11 cellular contexts compared by ENCODE assay signal in the genomic region with DNA sequence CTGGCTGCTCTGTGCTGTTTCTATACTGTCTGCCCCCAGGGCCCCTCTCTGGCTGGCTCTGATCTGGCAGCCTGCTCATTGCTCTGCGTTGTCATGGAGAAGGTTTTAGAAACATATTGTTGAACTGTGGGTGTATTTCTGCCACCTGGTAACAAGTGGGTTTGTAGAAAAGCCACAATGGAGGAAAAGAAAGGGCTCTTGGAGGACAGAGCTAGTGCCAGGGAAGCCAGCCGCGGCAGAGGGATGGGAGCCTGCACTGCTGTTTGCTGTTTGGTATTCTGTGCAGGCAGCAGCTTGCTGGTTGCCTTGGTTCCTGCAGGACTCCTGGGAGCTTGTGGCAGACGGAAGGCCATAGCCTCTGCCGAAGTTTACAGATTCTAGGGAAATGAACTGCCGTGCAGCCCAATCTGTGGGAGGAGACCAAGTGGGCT. TPM values are rescaled to one million over a fixed set of nuclear protein-coding genes. Genes with fewer than 3 reads are reported as not detected.
DNase-seq lines count a peak whose midpoint lies in the region; ATAC-seq and TF ChIP-seq lines count a peak whose summit lies in the region.
"Had no signal": no experiment of that assay in that cellular context is flagged by ENCODE, and none has a peak within 500 bp of the region (broad histone marks: within the 10 kb centered on the region; RNA-seq: fewer than 3 reads in every experiment).

No MANE protein-coding gene starts in this region.

- H3K9me3 ChIP-seq in Karpas-422 (ENCODE audit: low read length) (no peaks in the 10 kb centered on the region), prostate gland (no peaks in the 10 kb centered on the region)

- 16% methylated on average over 6 of the region's 6 CpGs for WGBS in prostate gland

- H3K9ac ChIP-seq in Karpas-422 (ENCODE audit: low read length): no peak overlapping the region; the same call in 1 of the 2 replicates

- H3K27ac ChIP-seq in Karpas-422 (ENCODE audit: low read length) (no peak overlapping the region), prostate gland (no peak overlapping the region)

- H3K79me2 ChIP-seq in Karpas-422 (ENCODE audit: low read length): no peaks in the 10 kb centered on the region

- H3K27me3 ChIP-seq in Karpas-422 (ENCODE audit: low read length): no peaks in the 10 kb centered on the region
- no peaks in the 10 kb centered on the region for H3K27me3 ChIP-seq in prostate gland (replicated peaks; ENCODE audit: insufficient read depth)

- intact Hi-C loops in prostate gland (cut with DNase I): no loop called here

- peaks cover 13% of the 10 kb centered on the region for H3K4me1 ChIP-seq in Karpas-422 (ENCODE audit: low read length)
- H3K4me1 ChIP-seq in prostate gland (replicated peaks): no peaks in the 10 kb centered on the region

- no peak overlapping the region for H3K4me3 ChIP-seq in Karpas-422 (ENCODE audit: low read length)
- H3K4me3 ChIP-seq in prostate gland: no peak overlapping the region

- ATAC-seq in GM19035 (IDR thresholded peaks at IDR 0.05; ENCODE audit: unreplicated experiment): no peak

- H3K36me3 ChIP-seq in Karpas-422 (ENCODE audit: insufficient read depth, low read length): no peaks in the 10 kb centered on the region
- no peaks in the 10 kb centered on the region for H3K36me3 ChIP-seq in prostate gland

- TF ChIP-seq POLR2A in prostate gland (IDR thresholded peaks at IDR 0.05): no peak

- H3K4me2 ChIP-seq in Karpas-422 (ENCODE audit: low read depth, low read length, poor library complexity, severe bottlenecking): peak overlapping the region; percentile 23

- DNase-seq in Karpas-422: peak; percentile 81
- peak; percentile 89 for DNase-seq in NCI-H2171 (lab: John Stamatoyannopoulos, UW)
- peak; percentile 70 for DNase-seq in cerebellar cortex (ENCODE audit: low spot score)
- peak; percentile 66 for DNase-seq in pons (ENCODE audit: low spot score)
- DNase-seq in prostate gland (ENCODE audit: low spot score): no peak
- DNase-seq in KG1 (lab: John Stamatoyannopoulos, UW): no peak
- DNase-seq: activated naive CD4-positive, alpha-beta T cell treated with anti-CD3 and anti-CD28 coated beads, Interleukin-2, amount 50 U/mL, for 16 hours; NCI-H2029 had no signal

- TF ChIP-seq CTCF in prostate gland (IDR thresholded peaks at IDR 0.05): no peak

- no peaks in the 10 kb centered on the region for H4K20me1 ChIP-seq in Karpas-422 (ENCODE audit: insufficient read depth, low read depth, low read length)

- H3K9me2 ChIP-seq in Karpas-422 (replicated peaks; ENCODE audit: insufficient read depth, low read length): no peaks in the 10 kb centered on the region

- 0 out of 2 replicates have a peak overlapping the region, but pooled peaks have one; percentile 19 for H2AFZ ChIP-seq in Karpas-422 (ENCODE audit: low read length)

RNA-seq across cellular contexts. Expression of a gene that starts 15.1 kb away (rescaled TPM):
- total RNA-seq in Karpas-422 (2014; rRNA removed; shearing (Covaris generic); ENCODE audit: low replicate concordance): not detected in 2 replicates
- total RNA-seq in prostate gland: under 1 TPM in 1 of 2 donors, not detected in 1; 0.28 TPM
- total RNA-seq: lung microvascular endothelial cell, skeletal muscle tissue had no signal

RNA-seq across cellular contexts. Expression of a gene that starts 51.8 kb away (rescaled TPM):
- 43.8 and 46.0 TPM in 2 replicates for total RNA-seq in Karpas-422 (2014; rRNA removed; shearing (Covaris generic); ENCODE audit: low replicate concordance)
- 10 to 100 TPM; 41.1 to 52.3 TPM for total RNA-seq in prostate gland

Comparison
In these comparisons a context has a peak if more than half of its experiments do, and no peak if none do; other contexts are left out.
1. DNase-seq: peak in Karpas-422 (single experiment), NCI-H2171 (single experiment), cerebellar cortex (single experiment) and pons (single experiment); none in prostate gland (single experiment) and KG1 (single experiment).